In the genomic region with DNA sequence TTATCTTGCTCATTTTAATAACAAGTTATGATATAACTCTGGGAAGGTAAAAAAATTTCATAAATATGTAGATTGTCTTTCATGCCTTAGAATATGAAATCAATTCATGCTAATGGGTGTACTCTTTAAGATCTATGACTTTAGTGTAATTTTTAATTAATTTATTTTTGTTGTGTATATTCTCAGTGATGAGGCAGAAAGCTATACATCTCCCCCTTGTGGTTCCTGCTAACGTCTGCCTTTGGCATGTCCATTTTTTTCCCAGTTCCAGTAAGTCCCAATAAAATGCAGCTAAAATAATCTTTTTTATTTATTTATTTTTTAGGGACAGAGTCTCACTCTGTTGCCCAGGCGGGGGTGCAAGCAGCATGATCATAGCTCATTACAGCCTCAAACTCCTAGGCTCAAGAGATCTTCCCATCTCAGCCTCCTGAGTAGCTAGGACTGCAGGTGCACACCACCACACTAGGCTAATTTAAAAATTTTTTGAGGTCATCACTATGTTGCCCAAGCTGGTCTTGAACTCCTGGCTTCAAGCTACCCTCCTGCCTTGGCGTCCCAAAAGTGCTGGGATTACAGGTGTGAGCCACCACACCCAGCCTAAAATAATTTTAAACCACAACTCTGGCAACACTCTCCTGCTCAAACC, we compare ENCODE assay signal across 8 cellular contexts. TPM values are rescaled to one million over a fixed set of nuclear protein-coding genes. Genes with fewer than 3 reads are reported as not detected.
DNase-seq lines count a peak whose midpoint lies in the region; ATAC-seq, FAIRE-seq and TF ChIP-seq lines count a peak whose summit lies in the region.

No MANE protein-coding gene starts in this region.

- H3K4me1 ChIP-seq in kidney (ENCODE audit: control insufficient read depth in 1 of 2, insufficient read depth in 1 of 2, low read depth in 1 of 2, low read length in 2 of 2) = peaks cover 9 to 10% of the 10 kb centered on the region in 2 donors

- no peaks in the 10 kb centered on the region for H3K36me3 ChIP-seq in BJ (ENCODE audit: control insufficient read depth, insufficient read depth, low read length)
- no peaks in the 10 kb centered on the region for H3K36me3 ChIP-seq in kidney (ENCODE audit: control insufficient read depth in 1 of 2, insufficient read depth in 2 of 2, low read length in 2 of 2)

- no peak for FAIRE-seq in kidney (lab: Jason Lieb, UNC)

- H3K9ac ChIP-seq in kidney (ENCODE audit: low read length in 2 of 2) = no peak overlapping the region

- no peak for DNase-seq in BJ (ENCODE audit: low read depth)
- peak; percentile 6 for DNase-seq in HS-5 (ENCODE audit: low read depth)
- DNase-seq in SW480 (ENCODE audit: low spot score) = peak; percentile 53
- DNase-seq in kidney = no peak
- DNase-seq in 8988T = no peak
- no peak for DNase-seq in amygdala (lab: John Stamatoyannopoulos, UW)

- H3K9me3 ChIP-seq in kidney (ENCODE audit: control insufficient read depth in 1 of 2, low read length in 2 of 2) = no peaks in the 10 kb centered on the region

- H3K4me3 ChIP-seq in BJ (ENCODE audit: low read depth, low read length) = no peak overlapping the region
- no peak overlapping the region for H3K4me3 ChIP-seq in kidney (ENCODE audit: low read length in 2 of 2)

- H3K27me3 ChIP-seq in BJ (ENCODE audit: control insufficient read depth, insufficient read depth, low read length) = peaks cover 7% of the 10 kb centered on the region

- ATAC-seq in HG03354 (IDR thresholded peaks at IDR 0.05; ENCODE audit: poor library complexity, severe bottlenecking, unreplicated experiment) (no peak), GM21825 (IDR thresholded peaks at IDR 0.05; ENCODE audit: unreplicated experiment) (no peak)

- H3K27ac ChIP-seq in kidney (ENCODE audit: low read depth in 2 of 2, low read length in 2 of 2) = no peak overlapping the region

- TF ChIP-seq CTCF in BJ (IDR thresholded peaks at IDR 0.05; ENCODE audit: insufficient read depth, low read depth, low read length) (peak; percentile 75), kidney (IDR thresholded peaks at IDR 0.05; ENCODE audit: borderline replicate concordance, extremely low read depth, insufficient read depth) (peak; percentile 30)

- intact Hi-C loops in kidney (cut with DNase I) = no loop called here

- CTCF ChIA-PET in BJ (lab: Yijun Ruan, JAX) = interaction anchor here (0.6 to 4.8 kb wide), 23 partner anchors 11 to 356 kb away, joined by 3 to 31 read pairs (median 3); partner anchors contain the start of gene FNTB

- POLR2A ChIA-PET in BJ (lab: Charles Lee) = no interaction called here

RNA-seq across cellular contexts. Expression of gene CHURC1, which starts 3.3 kb away (rescaled TPM):
- polyA plus RNA-seq in BJ (2011; rRNA removed) = 30.6 and 84.4 TPM in 2 replicates
- polyA minus RNA-seq in BJ (2011; rRNA and poly(A)+ RNA removed) = 18.6 and 25.8 TPM in 2 replicates
- total RNA-seq in kidney = 70.4 TPM
- 41.0 TPM for polyA plus RNA-seq in kidney (ENCODE audit: insufficient read depth, low read depth, low replicate concordance)

RNA-seq across cellular contexts. Expression of gene SPTB, which starts 31.3 kb away (rescaled TPM):
- polyA plus RNA-seq in BJ (2011; rRNA removed) (0.01 and 0.02 TPM in 2 replicates), kidney (ENCODE audit: insufficient read depth, low read depth, low replicate concordance) (2.2 TPM)
- 0.05 TPM in 1 of 2 replicates, not detected in the other for polyA minus RNA-seq in BJ (2011; rRNA and poly(A)+ RNA removed)
- 1.7 TPM for total RNA-seq in kidney

RNA-seq across cellular contexts. Expression of gene GPX2, which starts 31.6 kb away (rescaled TPM):
- polyA plus RNA-seq in BJ (2011; rRNA removed) = 0.15 TPM in 1 of 2 replicates, not detected in the other
- 0.21 TPM in 1 of 2 replicates, not detected in the other for polyA minus RNA-seq in BJ (2011; rRNA and poly(A)+ RNA removed)
- 8.4 TPM for total RNA-seq in kidney
- polyA plus RNA-seq in kidney (ENCODE audit: insufficient read depth, low read depth, low replicate concordance) = 60.0 TPM

Comparison
In these comparisons a context has a peak if more than half of its experiments do, and no peak if none do; other contexts are left out.
1. DNase-seq: peak in HS-5 (single experiment) and SW480 (single experiment); none in BJ (single experiment), kidney (single experiment), 8988T (single experiment) and amygdala (0 of 56).
2. RNA of gene GPX2, which starts 31.6 kb away (polyA plus RNA-seq): 60.0 TPM in kidney (single experiment); 0.15 TPM in BJ; every median in the first group is over 10 times any median in the second.